In genomic region chr3:50415066-50415465, GRCh38 we compare ENCODE assay signal across 22 cellular contexts. TPM values are rescaled to one million over a fixed set of nuclear protein-coding genes. Genes with fewer than 3 reads are reported as not detected.
DNase-seq lines count a peak whose midpoint lies in the region; ATAC-seq and TF ChIP-seq lines count a peak whose summit lies in the region.
"Had no signal": no experiment of that assay in that cellular context is flagged by ENCODE, and none has a peak within 500 bp of the region (broad histone marks: within the 10 kb centered on the region; RNA-seq: fewer than 3 reads in every experiment).

No MANE protein-coding gene starts in this region.

- TF ChIP-seq POLR2A in NB4 (IDR thresholded peaks at IDR 0.05; ENCODE audit: extremely low read depth, insufficient read length) = no peak

- H3K27me3 Mint-ChIP-seq in progenitor cell of endocrine pancreas (peaks cover 10% of the 10 kb centered on the region), natural killer cell (ENCODE audit: low read depth in 2 of 2) (no peaks in the 10 kb centered on the region)
- H3K27me3 Mint-ChIP-seq: central memory CD8-positive, alpha-beta T cell; stimulated activated naive CD8-positive, alpha-beta T cell treated with anti-CD3 and anti-CD28 coated beads, Interleukin-15, amount 100 ng/mL, for 72 hours had no signal

- no peak overlapping the region for H3K27ac Mint-ChIP-seq in progenitor cell of endocrine pancreas
- H3K27ac Mint-ChIP-seq in natural killer cell = no peak overlapping the region
- H3K27ac Mint-ChIP-seq: activated naive CD4-positive, alpha-beta T cell treated with anti-CD3 and anti-CD28 coated beads, Interleukin-2, amount 50 U/mL, for 72 hours; activated T-cell treated with anti-CD3 and anti-CD28 coated beads, Interleukin-2, amount 50 U/mL, for 72 hours; CD4-positive, alpha-beta memory T cell; stimulated activated naive CD8-positive, alpha-beta T cell treated with anti-CD3 and anti-CD28 coated beads, Interleukin-15, amount 100 ng/mL, for 72 hours; T-cell had no signal

- intact Hi-C loops in natural killer cell (cut with micrococcal nuclease) = no loop called here

- no peaks in the 10 kb centered on the region for H3K36me3 Mint-ChIP-seq in progenitor cell of endocrine pancreas (ENCODE audit: insufficient read depth)
- no peaks in the 10 kb centered on the region for H3K36me3 Mint-ChIP-seq in natural killer cell
- H3K36me3 Mint-ChIP-seq: activated naive CD4-positive, alpha-beta T cell treated with anti-CD3 and anti-CD28 coated beads, Interleukin-2, amount 50 U/mL, for 72 hours; CD4-positive, alpha-beta memory T cell; T-cell had no signal

- no peaks in the 10 kb centered on the region for H3K9me3 Mint-ChIP-seq in progenitor cell of endocrine pancreas (ENCODE audit: low read depth)
- no peaks in the 10 kb centered on the region for H3K9me3 Mint-ChIP-seq in natural killer cell
- H3K9me3 Mint-ChIP-seq: activated naive CD4-positive, alpha-beta T cell treated with anti-CD3 and anti-CD28 coated beads, Interleukin-2, amount 50 U/mL, for 72 hours; activated T-cell treated with anti-CD3 and anti-CD28 coated beads, Interleukin-2, amount 50 U/mL, for 72 hours; CD4-positive, alpha-beta memory T cell; central memory CD8-positive, alpha-beta T cell; stimulated activated naive CD8-positive, alpha-beta T cell treated with anti-CD3 and anti-CD28 coated beads, Interleukin-15, amount 100 ng/mL, for 72 hours; T-cell had no signal

- no peak for ATAC-seq in natural killer cell
- ATAC-seq: activated naive CD4-positive, alpha-beta T cell treated with anti-CD3 and anti-CD28 coated beads, Interleukin-2, amount 50 U/mL, for 72 hours; activated T-cell treated with anti-CD3 and anti-CD28 coated beads, Interleukin-2, amount 50 U/mL, for 72 hours; right cardiac atrium; stimulated activated naive CD8-positive, alpha-beta T cell treated with anti-CD3 and anti-CD28 coated beads, Interleukin-15, amount 100 ng/mL, for 72 hours; T-cell had no signal

- no peak overlapping the region for H3K4me3 ChIP-seq in GM12875 (ENCODE audit: low read depth, low read length)
- no peak overlapping the region for H3K4me3 ChIP-seq in NB4 (ENCODE audit: low read depth, low read length)
- H3K4me3 ChIP-seq in epithelial cell of proximal tubule (ENCODE audit: low read depth, low read length) = no peak overlapping the region
- H3K4me3 ChIP-seq: ascending aorta, SJCRH30, tibial artery had no signal

- no peak for DNase-seq in NB4 (ENCODE audit: low read depth)
- DNase-seq in epithelial cell of proximal tubule (ENCODE audit: low read depth) = no peak
- no peak for DNase-seq in progenitor cell of endocrine pancreas (ENCODE audit: low spot score, unreplicated experiment)
- DNase-seq in activated gamma-delta T cell (lab: John Stamatoyannopoulos, UW) = no peak
- DNase-seq in activated T-cell treated with anti-CD3 and anti-CD28 coated beads for 4 hours = no peak
- DNase-seq in retina = no peak
- no peak for DNase-seq in natural killer cell
- DNase-seq: activated CD4-positive, alpha-beta T cell treated with anti-CD3 and anti-CD28 coated beads for 4 hours; activated T-cell treated with anti-CD3 and anti-CD28 coated beads, Interleukin-2, amount 50 U/mL, for 72 hours; CD4-positive, alpha-beta memory T cell; DMS153; hypothalamus; KBM-7; right cardiac atrium; SJCRH30; stimulated activated naive CD8-positive, alpha-beta T cell treated with anti-CD3 and anti-CD28 coated beads, Interleukin-15, amount 100 ng/mL, for 72 hours; T-cell; tibial artery had no signal

- peaks cover 4% of the 10 kb centered on the region for H3K4me1 Mint-ChIP-seq in progenitor cell of endocrine pancreas (ENCODE audit: low read depth)
- H3K4me1 Mint-ChIP-seq in natural killer cell = peaks cover 33 to 57% of the 10 kb centered on the region in 2 donors

- TF ChIP-seq CTCF in GM12875 (IDR thresholded peaks at IDR 0.05; ENCODE audit: borderline replicate concordance, insufficient read depth, low read depth, low read length) (peak; percentile 30; the same call in 1 of the 2 replicates), NB4 (IDR thresholded peaks at IDR 0.05; ENCODE audit: low read depth, low read length) (peak; percentile 28), epithelial cell of proximal tubule (conservative IDR thresholded peaks at IDR 0.05; ENCODE audit: low read depth, low read length) (peak; percentile 12), progenitor cell of endocrine pancreas (IDR thresholded peaks at IDR 0.05; ENCODE audit: unreplicated experiment) (peak; percentile 17), natural killer cell (IDR thresholded peaks at IDR 0.05) (no peak)

- H3K4me3 Mint-ChIP-seq in progenitor cell of endocrine pancreas (ENCODE audit: low read depth) (no peak overlapping the region), natural killer cell (no peak overlapping the region)
- H3K4me3 Mint-ChIP-seq: activated T-cell treated with anti-CD3 and anti-CD28 coated beads, Interleukin-2, amount 50 U/mL, for 72 hours; CD4-positive, alpha-beta memory T cell; central memory CD8-positive, alpha-beta T cell; stimulated activated naive CD8-positive, alpha-beta T cell treated with anti-CD3 and anti-CD28 coated beads, Interleukin-15, amount 100 ng/mL, for 72 hours; T-cell had no signal

RNA-seq across cellular contexts. Expression of gene TMEM115, which starts 55.7 kb away (rescaled TPM):
- 54.6 and 56.0 TPM in 2 replicates for total RNA-seq in epithelial cell of proximal tubule
- 32.7 and 33.0 TPM in 2 replicates for total RNA-seq in progenitor cell of endocrine pancreas
- 10 to 100 TPM; 15.3 to 24.3 (median 22.7) TPM for total RNA-seq in natural killer cell
